Comparison of ENCODE assay signal across 25 cellular contexts in the genomic region with DNA sequence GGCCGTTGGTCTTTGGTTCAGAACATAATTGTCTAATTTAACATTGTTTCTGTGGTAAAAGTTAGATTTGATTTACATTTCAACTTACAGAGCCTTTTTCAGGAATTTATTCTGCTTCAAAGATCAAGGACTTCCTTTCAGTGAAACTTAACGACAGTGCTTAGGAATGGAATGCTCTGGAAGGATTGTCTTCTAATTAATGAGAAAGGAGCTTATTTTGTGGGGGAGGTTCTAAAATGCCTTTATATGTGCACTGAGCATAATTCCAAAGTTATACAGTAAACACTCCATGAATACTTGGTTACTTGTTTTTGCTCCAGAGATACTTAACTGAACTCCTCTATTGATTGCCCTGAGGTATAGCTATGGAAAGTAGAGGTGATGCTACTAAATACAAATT.
"Had no signal": no experiment of that assay in that cellular context is flagged by ENCODE, and none has a peak within 500 bp of the region (broad histone marks: within the 10 kb centered on the region; RNA-seq: fewer than 3 reads in every experiment).

No MANE protein-coding gene starts in this region.

- H3K4me3 Mint-ChIP-seq: endodermal cell; memory B cell; naive thymus-derived CD8-positive, alpha-beta T cell; neural crest cell; stimulated activated memory B cell treated with anti-CD40 and anti-IgM and Interleukin-4, amounts not matched to agents 10 μg/mL and 1 μg/mL and 100 μg/mL, for 72 hours; stimulated activated naive CD8-positive, alpha-beta T cell treated with anti-CD3 and anti-CD28 coated beads, Interleukin-15, Interleukin-2, amounts not matched to agents 100 ng/mL and 50 ng/mL, for 24 hours had no signal

- H3K36me3 ChIP-seq: colonic mucosa, lower lobe of right lung, pancreas, right lobe of liver, spleen, tibial artery, upper lobe of right lung, vagina had no signal

- ATAC-seq: left lobe of liver; naive thymus-derived CD8-positive, alpha-beta T cell; stimulated activated memory B cell treated with anti-CD40 and anti-IgM and Interleukin-4, amounts not matched to agents 10 μg/mL and 1 μg/mL and 100 μg/mL, for 72 hours had no signal

- H3K27ac ChIP-seq: colonic mucosa, lower lobe of right lung, pancreas, right lobe of liver, tibial artery, upper lobe of right lung, vagina had no signal

- H3K27me3 ChIP-seq: colonic mucosa, pancreas, right lobe of liver, spleen, tibial artery, upper lobe of right lung, vagina had no signal

- FAIRE-seq: pancreas had no signal

- H3K27ac Mint-ChIP-seq: endodermal cell; memory B cell; progenitor cell of endocrine pancreas; stimulated activated memory B cell treated with anti-CD40 and anti-IgM and Interleukin-4, amounts not matched to agents 10 μg/mL and 1 μg/mL and 100 μg/mL, for 72 hours; stimulated activated naive CD8-positive, alpha-beta T cell treated with anti-CD3 and anti-CD28 coated beads, Interleukin-15, Interleukin-2, amounts not matched to agents 100 ng/mL and 50 ng/mL, for 24 hours had no signal

- H3K4me3 ChIP-seq: colonic mucosa, lower lobe of right lung, mucosa of descending colon, pancreas, right lobe of liver, spleen, tibial artery, upper lobe of right lung, vagina had no signal

- H3K9me3 ChIP-seq: colonic mucosa, lower lobe of right lung, mucosa of descending colon, pancreas, right lobe of liver, spleen, tibial artery, upper lobe of right lung, vagina had no signal

- H3K4me1 ChIP-seq: colonic mucosa, pancreas, right lobe of liver, spleen, tibial artery, upper lobe of right lung, vagina had no signal

- H3K9me3 Mint-ChIP-seq: endodermal cell; memory B cell; naive thymus-derived CD8-positive, alpha-beta T cell; neural crest cell; stimulated activated memory B cell treated with anti-CD40 and anti-IgM and Interleukin-4, amounts not matched to agents 10 μg/mL and 1 μg/mL and 100 μg/mL, for 72 hours; stimulated activated naive CD8-positive, alpha-beta T cell treated with anti-CD3 and anti-CD28 coated beads, Interleukin-15, Interleukin-2, amounts not matched to agents 100 ng/mL and 50 ng/mL, for 24 hours had no signal

- H3K4me1 Mint-ChIP-seq: memory B cell; naive thymus-derived CD8-positive, alpha-beta T cell; neural crest cell; stimulated activated memory B cell treated with anti-CD40 and anti-IgM and Interleukin-4, amounts not matched to agents 10 μg/mL and 1 μg/mL and 100 μg/mL, for 72 hours had no signal

- H3K36me3 Mint-ChIP-seq: memory B cell; naive thymus-derived CD8-positive, alpha-beta T cell; stimulated activated memory B cell treated with anti-CD40 and anti-IgM and Interleukin-4, amounts not matched to agents 10 μg/mL and 1 μg/mL and 100 μg/mL, for 72 hours had no signal

- DNase-seq: dermis blood vessel endothelial cell; effector CD4-positive, alpha-beta T cell; head of caudate nucleus; hippocampal formation; mucosa of descending colon; naive thymus-derived CD8-positive, alpha-beta T cell; nucleus accumbens; spleen; stimulated activated CD4-positive, alpha-beta T cell treated with anti-CD3 and anti-CD28 coated beads, Interleukin-15, amount 100 ng/mL, for 24 hours; stimulated activated CD4-positive, alpha-beta T cell treated with anti-CD3 and anti-CD28 coated beads, Interleukin-1b, Interleukin-23, amount 100 ng/mL, for 48 hours; stimulated activated CD4-positive, alpha-beta T cell treated with anti-CD3 and anti-CD28 coated beads, Interleukin-4, amount 100 ng/mL, for 24 hours; tibial artery had no signal
